In genomic region chr10:50538473-50539398, GRCh38 we compare ENCODE assay signal across 1 cellular context.
TF ChIP-seq lines count a peak whose summit lies in the region.

No MANE protein-coding gene starts in this region.

TF ChIP-seq in K562, 482 proteins besides CTCF, POLR2A, EP300 and RAD21 (continued from another document and continues in another):
- TF ChIP-seq ELK1 (CRISPR knock-in tag; IDR thresholded peaks at IDR 0.05) (no peak), ZNF174 (CRISPR knock-in tag; IDR thresholded peaks at IDR 0.05) (no peak), ILK (tag; IDR thresholded peaks at IDR 0.05; ENCODE audit: borderline replicate concordance, low read depth) (no peak), NFE2 (IDR thresholded peaks at IDR 0.05; ENCODE audit: low read depth) (no peak), KDM1A (IDR thresholded peaks at IDR 0.05) (0 out of 4 replicates have a peak, but pooled peaks of 1 of the 2 experiments have one; percentile 24), KLF10 (CRISPR knock-in tag; IDR thresholded peaks at IDR 0.05) (no peak), ETV5 (CRISPR knock-in tag; IDR thresholded peaks at IDR 0.05; ENCODE audit: low read depth) (no peak), ZNF696 (CRISPR knock-in tag; conservative IDR thresholded peaks at IDR 0.05) (no peak), ZNF644 (tag; IDR thresholded peaks at IDR 0.05; ENCODE audit: low read depth) (no peak), TAF7 (tag; IDR thresholded peaks at IDR 0.05) (no peak), ZNF347 (CRISPR knock-in tag; IDR thresholded peaks at IDR 0.05; ENCODE audit: low read depth) (no peak), KAT2B (IDR thresholded peaks at IDR 0.05; ENCODE audit: low read depth, low read length) (no peak), ZBTB8A (IDR thresholded peaks at IDR 0.05; ENCODE audit: partially characterized antibody) (no peak), POLR2B (IDR thresholded peaks at IDR 0.05; ENCODE audit: low read depth, partially characterized antibody) (no peak), L3MBTL2 (IDR thresholded peaks at IDR 0.05) (no peak), NR2C2 (CRISPR knock-in tag; IDR thresholded peaks at IDR 0.05) (no peak), NR2C2 (tag; IDR thresholded peaks at IDR 0.05) (peak; percentile 55), HDAC6 (IDR thresholded peaks at IDR 0.05; ENCODE audit: low read depth, low read length) (no peak), GMEB1 (CRISPR knock-in tag; IDR thresholded peaks at IDR 0.05) (no peak), ZNF175 (CRISPR knock-in tag; IDR thresholded peaks at IDR 0.05; ENCODE audit: low read depth) (no peak), TRIM28 (IDR thresholded peaks at IDR 0.05) (no peak), SMC3 (conservative IDR thresholded peaks at IDR 0.05; ENCODE audit: insufficient read depth, low read depth, low read length) (no peak), SIN3B (IDR thresholded peaks at IDR 0.05; ENCODE audit: low read depth) (no peak), FOXJ3 (CRISPR knock-in tag; IDR thresholded peaks at IDR 0.05) (no peak), SMAD1 (IDR thresholded peaks at IDR 0.05; ENCODE audit: low read depth, low read length, partially characterized antibody) (no peak), MCM2 (IDR thresholded peaks at IDR 0.05; ENCODE audit: low read depth) (no peak), TSC22D4 (tag; IDR thresholded peaks at IDR 0.05) (no peak), NR4A1 (CRISPR knock-in tag; IDR thresholded peaks at IDR 0.05) (no peak), NR4A1 (tag; IDR thresholded peaks at IDR 0.05) (no peak), PYGO2 (tag; IDR thresholded peaks at IDR 0.05) (no peak), ZSCAN32 (CRISPR knock-in tag; IDR thresholded peaks at IDR 0.05) (no peak), ELF1 (tag; IDR thresholded peaks at IDR 0.05) (0 out of 2 replicates have a peak, but pooled peaks have one; percentile 23), EP400 (IDR thresholded peaks at IDR 0.05) (no peak), PCBP1 (IDR thresholded peaks at IDR 0.05; ENCODE audit: low read depth, low read length, poor library complexity, severe bottlenecking) (no peak), PHF21A (IDR thresholded peaks at IDR 0.05; ENCODE audit: borderline replicate concordance, low read depth) (no peak), ELF2 (CRISPR knock-in tag; IDR thresholded peaks at IDR 0.05) (no peak), ZNF274 (IDR thresholded peaks at IDR 0.05; ENCODE audit: borderline replicate concordance, low read depth, low read length) (no peak), BHLHE40 (IDR thresholded peaks at IDR 0.05; ENCODE audit: low read length) (no peak), CBX3 (IDR thresholded peaks at IDR 0.05; ENCODE audit: borderline replicate concordance in 1 of 2, low read length in 2 of 2) (no peak), DNMT1 (IDR thresholded peaks at IDR 0.05) (no peak), LARP7 (IDR thresholded peaks at IDR 0.05) (no peak), XRCC5 (IDR thresholded peaks at IDR 0.05; ENCODE audit: low read depth, low read length) (no peak), ZSCAN29 (IDR thresholded peaks at IDR 0.05) (no peak), ETV1 (tag; conservative IDR thresholded peaks at IDR 0.05; ENCODE audit: low read depth) (0 out of 2 replicates have a peak, but pooled peaks have one; percentile 30), DDX20 (tag; IDR thresholded peaks at IDR 0.05; ENCODE audit: low read depth) (no peak), TAF9B (IDR thresholded peaks at IDR 0.05; ENCODE audit: partially characterized antibody) (no peak), MTA3 (IDR thresholded peaks at IDR 0.05; ENCODE audit: borderline replicate concordance) (0 out of 2 replicates have a peak, but pooled peaks have one; percentile 62), MEF2A (IDR thresholded peaks at IDR 0.05; ENCODE audit: control insufficient read depth, low read depth, low read length) (no peak), SPI1 (IDR thresholded peaks at IDR 0.05; ENCODE audit: borderline replicate concordance, low read depth, low read length) (peak; percentile 44; the same call in 1 of the 2 replicates), PML (IDR thresholded peaks at IDR 0.05; ENCODE audit: low read length) (0 out of 2 replicates have a peak, but pooled peaks have one; percentile 28), RNF2 (IDR thresholded peaks at IDR 0.05) (no peak), KHSRP (IDR thresholded peaks at IDR 0.05) (no peak), ELK3 (CRISPR knock-in tag; IDR thresholded peaks at IDR 0.05) (no peak), MTA1 (IDR thresholded peaks at IDR 0.05; ENCODE audit: borderline replicate concordance) (no peak), NEUROD1 (IDR thresholded peaks at IDR 0.05; ENCODE audit: borderline replicate concordance, low read depth, low read length, partially characterized antibody) (no peak)
- TF ChIP-seq, protein P1, sequence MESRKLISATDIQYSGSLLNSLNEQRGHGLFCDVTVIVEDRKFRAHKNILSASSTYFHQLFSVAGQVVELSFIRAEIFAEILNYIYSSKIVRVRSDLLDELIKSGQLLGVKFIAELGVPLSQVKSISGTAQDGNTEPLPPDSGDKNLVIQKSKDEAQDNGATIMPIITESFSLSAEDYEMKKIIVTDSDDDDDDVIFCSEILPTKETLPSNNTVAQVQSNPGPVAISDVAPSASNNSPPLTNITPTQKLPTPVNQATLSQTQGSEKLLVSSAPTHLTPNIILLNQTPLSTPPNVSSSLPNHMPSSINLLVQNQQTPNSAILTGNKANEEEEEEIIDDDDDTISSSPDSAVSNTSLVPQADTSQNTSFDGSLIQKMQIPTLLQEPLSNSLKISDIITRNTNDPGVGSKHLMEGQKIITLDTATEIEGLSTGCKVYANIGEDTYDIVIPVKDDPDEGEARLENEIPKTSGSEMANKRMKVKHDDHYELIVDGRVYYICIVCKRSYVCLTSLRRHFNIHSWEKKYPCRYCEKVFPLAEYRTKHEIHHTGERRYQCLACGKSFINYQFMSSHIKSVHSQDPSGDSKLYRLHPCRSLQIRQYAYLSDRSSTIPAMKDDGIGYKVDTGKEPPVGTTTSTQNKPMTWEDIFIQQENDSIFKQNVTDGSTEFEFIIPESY (CRISPR knock-in tag; IDR thresholded peaks at IDR 0.05): no peak
- TF ChIP-seq, protein P2, sequence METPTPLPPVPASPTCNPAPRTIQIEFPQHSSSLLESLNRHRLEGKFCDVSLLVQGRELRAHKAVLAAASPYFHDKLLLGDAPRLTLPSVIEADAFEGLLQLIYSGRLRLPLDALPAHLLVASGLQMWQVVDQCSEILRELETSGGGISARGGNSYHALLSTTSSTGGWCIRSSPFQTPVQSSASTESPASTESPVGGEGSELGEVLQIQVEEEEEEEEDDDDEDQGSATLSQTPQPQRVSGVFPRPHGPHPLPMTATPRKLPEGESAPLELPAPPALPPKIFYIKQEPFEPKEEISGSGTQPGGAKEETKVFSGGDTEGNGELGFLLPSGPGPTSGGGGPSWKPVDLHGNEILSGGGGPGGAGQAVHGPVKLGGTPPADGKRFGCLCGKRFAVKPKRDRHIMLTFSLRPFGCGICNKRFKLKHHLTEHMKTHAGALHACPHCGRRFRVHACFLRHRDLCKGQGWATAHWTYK (CRISPR knock-in tag; IDR thresholded peaks at IDR 0.05): no peak
- TF ChIP-seq, protein P3, sequence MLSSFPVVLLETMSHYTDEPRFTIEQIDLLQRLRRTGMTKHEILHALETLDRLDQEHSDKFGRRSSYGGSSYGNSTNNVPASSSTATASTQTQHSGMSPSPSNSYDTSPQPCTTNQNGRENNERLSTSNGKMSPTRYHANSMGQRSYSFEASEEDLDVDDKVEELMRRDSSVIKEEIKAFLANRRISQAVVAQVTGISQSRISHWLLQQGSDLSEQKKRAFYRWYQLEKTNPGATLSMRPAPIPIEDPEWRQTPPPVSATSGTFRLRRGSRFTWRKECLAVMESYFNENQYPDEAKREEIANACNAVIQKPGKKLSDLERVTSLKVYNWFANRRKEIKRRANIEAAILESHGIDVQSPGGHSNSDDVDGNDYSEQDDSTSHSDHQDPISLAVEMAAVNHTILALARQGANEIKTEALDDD (IDR thresholded peaks at IDR 0.05): 0 out of 2 replicates have a peak, but pooled peaks have one; percentile 25
- TF ChIP-seq, protein P4, sequence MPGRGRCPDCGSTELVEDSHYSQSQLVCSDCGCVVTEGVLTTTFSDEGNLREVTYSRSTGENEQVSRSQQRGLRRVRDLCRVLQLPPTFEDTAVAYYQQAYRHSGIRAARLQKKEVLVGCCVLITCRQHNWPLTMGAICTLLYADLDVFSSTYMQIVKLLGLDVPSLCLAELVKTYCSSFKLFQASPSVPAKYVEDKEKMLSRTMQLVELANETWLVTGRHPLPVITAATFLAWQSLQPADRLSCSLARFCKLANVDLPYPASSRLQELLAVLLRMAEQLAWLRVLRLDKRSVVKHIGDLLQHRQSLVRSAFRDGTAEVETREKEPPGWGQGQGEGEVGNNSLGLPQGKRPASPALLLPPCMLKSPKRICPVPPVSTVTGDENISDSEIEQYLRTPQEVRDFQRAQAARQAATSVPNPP (IDR thresholded peaks at IDR 0.05; ENCODE audit: borderline replicate concordance, insufficient read depth, insufficient read length): no peak
- TF ChIP-seq, protein P5, sequence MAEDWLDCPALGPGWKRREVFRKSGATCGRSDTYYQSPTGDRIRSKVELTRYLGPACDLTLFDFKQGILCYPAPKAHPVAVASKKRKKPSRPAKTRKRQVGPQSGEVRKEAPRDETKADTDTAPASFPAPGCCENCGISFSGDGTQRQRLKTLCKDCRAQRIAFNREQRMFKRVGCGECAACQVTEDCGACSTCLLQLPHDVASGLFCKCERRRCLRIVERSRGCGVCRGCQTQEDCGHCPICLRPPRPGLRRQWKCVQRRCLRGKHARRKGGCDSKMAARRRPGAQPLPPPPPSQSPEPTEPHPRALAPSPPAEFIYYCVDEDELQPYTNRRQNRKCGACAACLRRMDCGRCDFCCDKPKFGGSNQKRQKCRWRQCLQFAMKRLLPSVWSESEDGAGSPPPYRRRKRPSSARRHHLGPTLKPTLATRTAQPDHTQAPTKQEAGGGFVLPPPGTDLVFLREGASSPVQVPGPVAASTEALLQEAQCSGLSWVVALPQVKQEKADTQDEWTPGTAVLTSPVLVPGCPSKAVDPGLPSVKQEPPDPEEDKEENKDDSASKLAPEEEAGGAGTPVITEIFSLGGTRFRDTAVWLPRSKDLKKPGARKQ (CRISPR knock-in tag; IDR thresholded peaks at IDR 0.05): no peak
- TF ChIP-seq, protein P6, sequence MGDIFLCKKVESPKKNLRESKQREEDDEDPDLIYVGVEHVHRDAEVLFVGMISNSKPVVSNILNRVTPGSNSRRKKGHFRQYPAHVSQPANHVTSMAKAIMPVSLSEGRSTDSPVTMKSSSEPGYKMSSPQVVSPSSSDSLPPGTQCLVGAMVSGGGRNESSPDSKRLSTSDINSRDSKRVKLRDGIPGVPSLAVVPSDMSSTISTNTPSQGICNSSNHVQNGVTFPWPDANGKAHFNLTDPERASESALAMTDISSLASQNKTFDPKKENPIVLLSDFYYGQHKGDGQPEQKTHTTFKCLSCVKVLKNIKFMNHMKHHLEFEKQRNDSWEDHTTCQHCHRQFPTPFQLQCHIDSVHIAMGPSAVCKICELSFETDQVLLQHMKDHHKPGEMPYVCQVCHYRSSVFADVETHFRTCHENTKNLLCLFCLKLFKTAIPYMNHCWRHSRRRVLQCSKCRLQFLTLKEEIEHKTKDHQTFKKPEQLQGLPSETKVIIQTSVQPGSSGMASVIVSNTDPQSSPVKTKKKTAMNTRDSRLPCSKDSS (IDR thresholded peaks at IDR 0.05; ENCODE audit: low read depth, partially characterized antibody): no peak
